ENCODE assay signal across 13 cellular contexts in genomic region chr13:99363949-99364348, GRCh38. TPM values are rescaled to one million over a fixed set of nuclear protein-coding genes. Genes with fewer than 3 reads are reported as not detected.
DNase-seq lines count a peak whose midpoint lies in the region; ATAC-seq lines count a peak whose summit lies in the region.
"Had no signal": no experiment of that assay in that cellular context is flagged by ENCODE, and none has a peak within 500 bp of the region (broad histone marks: within the 10 kb centered on the region; RNA-seq: fewer than 3 reads in every experiment).

No MANE protein-coding gene starts in this region.

- H3K36me3 ChIP-seq in CD4-positive, alpha-beta memory T cell (ENCODE audit: insufficient read depth, low read length) = no peaks in the 10 kb centered on the region
- H3K36me3 ChIP-seq: HAP-1, pancreas had no signal

- intact Hi-C loops in CD4-positive, alpha-beta memory T cell (cut with micrococcal nuclease) = loop anchor here (5.0 kb wide), 1 partner anchor 162 kb away; the partner anchor contains the start of gene UBAC2

- H3K27me3 ChIP-seq in CD4-positive, alpha-beta memory T cell (ENCODE audit: insufficient read depth, low read length) = no peaks in the 10 kb centered on the region
- H3K27me3 ChIP-seq: pancreas had no signal

- peaks cover 30 to 48% of the 10 kb centered on the region in 2 donors for H3K36me3 Mint-ChIP-seq in CD4-positive, alpha-beta memory T cell
- peaks cover 34% of the 10 kb centered on the region for H3K36me3 Mint-ChIP-seq in activated naive CD8-positive, alpha-beta T cell

- no peak overlapping the region for H3K27ac ChIP-seq in CD4-positive, alpha-beta memory T cell (ENCODE audit: low read depth, low read length)
- H3K27ac ChIP-seq: pancreas had no signal

- DNase-seq in CD4-positive, alpha-beta memory T cell = no peak
- DNase-seq in NCI-H1092 treated with DMSO at 0.1 percent for 48 hours (lab: John Stamatoyannopoulos, UW) (no peak), H4 (ENCODE audit: low spot score) (no peak), medulla oblongata (ENCODE audit: extremely low spot score) (no peak)
- DNase-seq in activated CD8-positive, alpha-beta memory T cell treated with anti-CD3 and anti-CD28 coated beads, Interleukin-2, amount 50 U/mL, for 4 hours = no peak
- DNase-seq: activated CD4-positive, CD25-positive, alpha-beta regulatory T cell treated with anti-CD3 and anti-CD28 coated beads, Interleukin-2, amount 50 U/mL, for 72 hours; NCI-H2081 treated with DMSO at 0.1 percent for 48 hours; pancreas had no signal

- H3K4me3 Mint-ChIP-seq in CD4-positive, alpha-beta memory T cell = peak overlapping the region in 6 of 8 donors; percentile 20 to 63 (median 44)
- peak overlapping the region; percentile 41 for H3K4me3 Mint-ChIP-seq in activated naive CD8-positive, alpha-beta T cell

- CTCF ChIA-PET in CD4-positive, alpha-beta memory T cell (lab: Charles Lee; ENCODE audit: partially characterized antibody) = no interaction called here

- H3K27ac Mint-ChIP-seq in CD4-positive, alpha-beta memory T cell = peak overlapping the region; percentile 88 to 97 (median 95)
- H3K27ac Mint-ChIP-seq in activated naive CD8-positive, alpha-beta T cell = peak overlapping the region; percentile 89

- POLR2A ChIA-PET in CD4-positive, alpha-beta memory T cell (lab: Charles Lee; ENCODE audit: partially characterized antibody) = no interaction called here

- H3K9me3 ChIP-seq in CD4-positive, alpha-beta memory T cell (ENCODE audit: control insufficient read depth in 1 of 2, low read length in 2 of 2) = no peaks in the 10 kb centered on the region
- H3K9me3 ChIP-seq: HAP-1, pancreas had no signal

- no peak overlapping the region for H3K4me3 ChIP-seq in CD4-positive, alpha-beta memory T cell (ENCODE audit: low read length in 2 of 2)
- H3K4me3 ChIP-seq: HAP-1, pancreas had no signal

- ATAC-seq in GM18909 (IDR thresholded peaks at IDR 0.05; ENCODE audit: poor library complexity, unreplicated experiment) = peak; percentile 42
- peak; percentile 32 for ATAC-seq in HG02678 (IDR thresholded peaks at IDR 0.05; ENCODE audit: unreplicated experiment)
- ATAC-seq: esophagus mucosa, pancreas had no signal

- peaks cover 0 to 4% (median 0%) of the 10 kb centered on the region in 8 donors for H3K9me3 Mint-ChIP-seq in CD4-positive, alpha-beta memory T cell
- H3K9me3 Mint-ChIP-seq in activated naive CD8-positive, alpha-beta T cell (ENCODE audit: low read depth) = no peaks in the 10 kb centered on the region

- peaks cover 97% of the 10 kb centered on the region for H3K4me1 ChIP-seq in CD4-positive, alpha-beta memory T cell (ENCODE audit: insufficient read depth, low read length)
- H3K4me1 ChIP-seq: pancreas had no signal

- H3K4me1 Mint-ChIP-seq in CD4-positive, alpha-beta memory T cell = peaks cover 79 to 99% (median 86%) of the 10 kb centered on the region in 4 donors
- peaks cover 94% of the 10 kb centered on the region for H3K4me1 Mint-ChIP-seq in activated naive CD8-positive, alpha-beta T cell (ENCODE audit: low read depth)

- H3K27me3 Mint-ChIP-seq in CD4-positive, alpha-beta memory T cell = no peaks in the 10 kb centered on the region
- H3K27me3 Mint-ChIP-seq in activated naive CD8-positive, alpha-beta T cell = no peaks in the 10 kb centered on the region

RNA-seq across cellular contexts. Expression of gene GPR183, which starts 56.8 kb away (rescaled TPM):
- 100 to 1,000 TPM; 203 to 204 TPM for total RNA-seq in CD4-positive, alpha-beta memory T cell
- 100 to 1,000 TPM; 563 to 954 TPM for polyA plus RNA-seq in CD4-positive, alpha-beta memory T cell
- 0.14 and 0.17 TPM in 2 replicates for total RNA-seq in H4 (2014; rRNA removed; shearing (Covaris generic))

Comparison
In these comparisons a context has a peak if more than half of its experiments do, and no peak if none do; other contexts are left out.
1. RNA of gene GPR183, which starts 56.8 kb away (total RNA-seq): 203 to 204 TPM in CD4-positive, alpha-beta memory T cell; 0.14 to 0.17 TPM in H4; every median in the first group is over 100 times any median in the second.